In the genomic region with DNA sequence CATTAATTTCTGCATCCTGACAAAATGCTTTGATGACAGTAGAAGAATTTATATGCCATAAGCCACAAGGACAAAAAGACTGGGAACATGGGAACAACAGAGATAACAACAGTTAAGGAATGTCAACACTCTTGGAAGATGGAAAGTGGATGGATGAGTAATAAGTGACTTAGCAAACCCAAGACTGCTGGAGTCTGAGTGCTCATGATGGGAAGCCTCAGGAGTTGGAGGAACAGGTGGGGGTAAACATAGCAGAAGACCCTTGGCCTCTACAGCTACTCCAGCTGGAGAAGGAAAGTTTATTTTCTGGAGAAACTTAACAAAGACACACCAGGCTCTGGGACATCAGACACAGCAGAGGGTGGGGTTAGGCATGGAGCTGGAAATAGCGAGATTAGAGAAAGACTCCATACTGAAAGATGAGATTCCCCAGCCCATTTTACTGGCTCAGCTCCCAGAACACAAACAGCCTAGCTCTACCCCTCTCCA, we compare ENCODE assay signal across 17 cellular contexts. TPM values are rescaled to one million over a fixed set of nuclear protein-coding genes. Genes with fewer than 3 reads are reported as not detected.
DNase-seq lines count a peak whose midpoint lies in the region; ATAC-seq lines count a peak whose summit lies in the region.
"Had no signal": no experiment of that assay in that cellular context is flagged by ENCODE, and none has a peak within 500 bp of the region (broad histone marks: within the 10 kb centered on the region; RNA-seq: fewer than 3 reads in every experiment).

No MANE protein-coding gene starts in this region.

- DNase-seq in GM23248 (peak; percentile 40), astrocyte of the hippocampus (ENCODE audit: low read depth, low spot score) (peak; percentile 12), right cardiac atrium (peak in 1 of 3 donors; percentile 53), NCI-H1436 (lab: John Stamatoyannopoulos, UW) (no peak), NCI-H510A treated with DMSO at 0.1 percent for 48 hours (lab: John Stamatoyannopoulos, UW) (no peak)
- DNase-seq: activated CD4-positive, alpha-beta T cell treated with anti-CD3 and anti-CD28 coated beads, Interleukin-2, amount 50 U/mL, for 4 hours; C1 segment of cervical spinal cord; H7; NCI-H1092; PC-9; stimulated activated CD4-positive, alpha-beta T cell treated with anti-CD3 and anti-CD28 coated beads, Interleukin-2, amount 100 ng/mL, for 48 hours had no signal

- H3K27me3 ChIP-seq in ACC112 (ENCODE audit: insufficient read depth, low read length) = no peaks in the 10 kb centered on the region
- H3K27me3 ChIP-seq in GM23248 (replicated peaks; ENCODE audit: insufficient read depth) = peaks cover 35% of the 10 kb centered on the region
- H3K27me3 ChIP-seq in right cardiac atrium (ENCODE audit: control insufficient read depth, insufficient read depth) = no peaks in the 10 kb centered on the region
- H3K27me3 ChIP-seq: vagina had no signal

- H3K9ac ChIP-seq in GM23248 = no peak overlapping the region

- H3K27ac ChIP-seq in ACC112 (ENCODE audit: low read depth, low read length) (peak overlapping the region; percentile 42), GM23248 (no peak overlapping the region), right cardiac atrium (ENCODE audit: low read length) (peak overlapping the region; percentile 62)
- H3K27ac ChIP-seq: PC-9 had no signal

- no peaks in the 10 kb centered on the region for H4K20me1 ChIP-seq in GM23248 (ENCODE audit: insufficient read depth)

- H3K4me2 ChIP-seq in GM23248 (ENCODE audit: unreplicated experiment) = no peak overlapping the region
- H3K4me2 ChIP-seq: PC-9 had no signal

- peak; percentile 67 to 77 for ATAC-seq in right cardiac atrium
- ATAC-seq in GM19324 (IDR thresholded peaks at IDR 0.05; ENCODE audit: low FRiP score, unreplicated experiment) = no peak
- no peak for ATAC-seq in HG03108 (IDR thresholded peaks at IDR 0.05; ENCODE audit: unreplicated experiment)
- ATAC-seq: stimulated activated effector memory CD8-positive, alpha-beta T cell treated with anti-CD3 and anti-CD28 coated beads, Interleukin-12 subunit alpha, Interleukin-12 subunit beta, amount 100 ng/mL, for 72 hours had no signal

- H3K36me3 ChIP-seq in ACC112 (ENCODE audit: insufficient read depth, low read length) (no peaks in the 10 kb centered on the region), GM23248 (ENCODE audit: low read depth) (no peaks in the 10 kb centered on the region)
- H3K36me3 ChIP-seq: vagina had no signal

- H3K9me2 ChIP-seq in GM23248 (ENCODE audit: insufficient read depth) = no peaks in the 10 kb centered on the region

- H3K79me2 ChIP-seq in ACC112 (ENCODE audit: control insufficient read depth, insufficient read depth, low read length, unreplicated experiment) (no peaks in the 10 kb centered on the region), GM23248 (ENCODE audit: insufficient read depth) (no peaks in the 10 kb centered on the region)

- H3K9me3 ChIP-seq in GM23248 (ENCODE audit: low read depth) (no peaks in the 10 kb centered on the region), right cardiac atrium (ENCODE audit: control insufficient read depth, low read length) (no peaks in the 10 kb centered on the region)
- H3K9me3 ChIP-seq: mucosa of descending colon, vagina had no signal

- 58 to 80% methylated on average over 1 of the region's 1 CpG for WGBS in GM23248 (ENCODE audit: low coverage in 1 of 2, low lambda C conversion rate in 2 of 2, missing lambda C conversion rate in 2 of 2), 2 experiments
- WGBS in right cardiac atrium = 31% methylated on average over 1 of the region's 1 CpG

- H2AFZ ChIP-seq in ACC112 (ENCODE audit: low read length, unreplicated experiment) (no peak overlapping the region), GM23248 (no peak overlapping the region)
- H2AFZ ChIP-seq: PC-9 had no signal

- H3F3A ChIP-seq in GM23248 (ENCODE audit: insufficient read depth) = no peaks in the 10 kb centered on the region

- in situ Hi-C loops in GM23248 (cut with MboI) = loop anchor here (5.0 kb wide), 1 partner anchor 111 kb away; no protein-coding TSS in a partner anchor

- H3K4me3 ChIP-seq in ACC112 (ENCODE audit: low read depth, low read length) = no peak overlapping the region
- no peak overlapping the region for H3K4me3 ChIP-seq in GM23248
- no peak overlapping the region for H3K4me3 ChIP-seq in right cardiac atrium (ENCODE audit: low read length)
- H3K4me3 ChIP-seq: mucosa of descending colon, PC-9, vagina had no signal

- intact Hi-C loops in right cardiac atrium (cut with DNase I) = loop anchor here in 1 of 4 donors (5.0 kb wide), 1 partner anchor 46 kb away; no protein-coding TSS in a partner anchor

- H3K4me1 ChIP-seq in ACC112 (ENCODE audit: control insufficient read depth, insufficient read depth, low read length, unreplicated experiment) (peaks cover 31% of the 10 kb centered on the region), GM23248 (ENCODE audit: insufficient read depth) (no peaks in the 10 kb centered on the region), right cardiac atrium (ENCODE audit: control insufficient read depth, insufficient read depth, low read length) (peaks cover 17% of the 10 kb centered on the region)

RNA-seq across cellular contexts. Expression of a gene that starts 13.6 kb away (rescaled TPM):
- 0.65 and 0.89 TPM in 2 replicates for total RNA-seq in GM23248 (2014; rRNA removed; shearing (Covaris generic))
- 2.0 and 2.9 TPM in 2 replicates for polyA plus RNA-seq in GM23248 (2016; fragmentation: Nextera tagmentation; extraction: Ambion mirVana)
- 100 to 1,000 TPM in 3 of 4 donors, 10 to 100 TPM in 1; 77.4 to 414 (median 243) TPM for total RNA-seq in right cardiac atrium
- 398 TPM for polyA plus RNA-seq in right cardiac atrium

RNA-seq across cellular contexts. Expression of a gene that starts 15.9 kb away (rescaled TPM):
- 0.54 TPM in 1 of 2 replicates, not detected in the other for total RNA-seq in GM23248 (2014; rRNA removed; shearing (Covaris generic))
- polyA plus RNA-seq in GM23248 (2016; fragmentation: Nextera tagmentation; extraction: Ambion mirVana) (1.0 and 1.8 TPM in 2 replicates), right cardiac atrium (1.5 TPM)
- 1 to 10 TPM; 1.0 to 4.3 (median 2.7) TPM for total RNA-seq in right cardiac atrium
- total RNA-seq: H7, PC-9 had no signal

RNA-seq across cellular contexts. Expression of a gene that starts 36.6 kb away (rescaled TPM):
- total RNA-seq in GM23248 (2014; rRNA removed; shearing (Covaris generic)) = 6.8 and 8.1 TPM in 2 replicates
- polyA plus RNA-seq in GM23248 (2016; fragmentation: Nextera tagmentation; extraction: Ambion mirVana) (2.5 and 3.0 TPM in 2 replicates), right cardiac atrium (4.9 TPM)
- 10 to 100 TPM in 2 of 4 donors, 1 to 10 TPM in 2; 3.0 to 13.7 (median 11.0) TPM for total RNA-seq in right cardiac atrium

Comparison
In these comparisons a context has a peak if more than half of its experiments do, and no peak if none do; other contexts are left out.
1. DNase-seq: peak in GM23248 (single experiment) and astrocyte of the hippocampus (single experiment); none in NCI-H1436 (single experiment) and NCI-H510A treated with DMSO at 0.1 percent for 48 hours (single experiment).
2. ATAC-seq: peak in right cardiac atrium (2 of 2); none in GM19324 (single experiment) and HG03108 (single experiment).
3. RNA of a gene that starts 13.6 kb away (total RNA-seq): 77.4 to 414 TPM in right cardiac atrium; 0.65 to 0.89 TPM in GM23248; every median in the first group is over 10 times any median in the second.